23 cellular contexts compared by ENCODE assay signal in genomic region chr12:72094490-72094889, GRCh38.
DNase-seq lines count a peak whose midpoint lies in the region; ATAC-seq and TF ChIP-seq lines count a peak whose summit lies in the region.
"Had no signal": no experiment of that assay in that cellular context is flagged by ENCODE, and none has a peak within 500 bp of the region (broad histone marks: within the 10 kb centered on the region; RNA-seq: fewer than 3 reads in every experiment).

No MANE protein-coding gene starts in this region.

- ATAC-seq in HG03457 (IDR thresholded peaks at IDR 0.05; ENCODE audit: unreplicated experiment) = no peak
- ATAC-seq: Panc1 had no signal

- DNase-seq in COLO668 (lab: John Stamatoyannopoulos, UW; ENCODE audit: unreplicated experiment) (peak; percentile 54), NCI-H1092 treated with DMSO at 0.1 percent for 48 hours (lab: John Stamatoyannopoulos, UW) (peak; percentile 60), SHP77 (lab: John Stamatoyannopoulos, UW) (peak; percentile 91 to 92), dorsolateral prefrontal cortex (no peak), globus pallidus (ENCODE audit: low spot score) (no peak), NOMO-1 (lab: John Stamatoyannopoulos, UW; ENCODE audit: unreplicated experiment in 2 of 2) (no peak)
- DNase-seq: 8988T; CD4-positive, alpha-beta memory T cell; EL; GM23248; MV-4-11; NCI-H1417; NCI-H1694 treated with DMSO at 0.1 percent for 48 hours; NCI-H2107; NCI-H446 treated with DMSO at 0.1 percent for 48 hours; NCI-H526 treated with DMSO at 0.1 percent for 48 hours; NK-92 treated with Interleukin-12 subunit alpha and Interleukin-12 subunit beta, amount 100 ng/mL, for 24 hours; SJCRH30; T-helper 1 cell had no signal

- TF ChIP-seq CTCF in dorsolateral prefrontal cortex (IDR thresholded peaks at IDR 0.05 in 54 of 56, conservative IDR thresholded peaks at IDR 0.05 in 2 of 56; ENCODE audit: low read depth in 1 of 56, partially characterized antibody in 56 of 56) = no peak

- peak overlapping the region in 46 of 59 donors; percentile 3 to 83 (median 66) for H3K27ac ChIP-seq in dorsolateral prefrontal cortex
- H3K27ac ChIP-seq: BLaER1 treated with 17β-estradiol and CSF1 and Interleukin-3, amounts not matched to agents 10 nM and 100 nM; GM23248; SJCRH30 had no signal

- intact Hi-C loops in dorsolateral prefrontal cortex (cut with DNase I) = no loop called here

- no peaks in the 10 kb centered on the region for H3K27me3 ChIP-seq in dorsolateral prefrontal cortex
- H3K27me3 ChIP-seq: BLaER1 treated with 17β-estradiol and CSF1 and Interleukin-3, amounts not matched to agents 10 nM and 100 nM; SJCRH30 had no signal

- no peak overlapping the region for H3K4me3 ChIP-seq in dorsolateral prefrontal cortex
- H3K4me3 ChIP-seq: BLaER1 treated with 17β-estradiol and CSF1 and Interleukin-3, amounts not matched to agents 10 nM and 100 nM; GM23248; HAP-1; SJCRH30 had no signal

Comparison
In these comparisons a context has a peak if more than half of its experiments do, and no peak if none do; other contexts are left out.
1. DNase-seq: peak in COLO668 (single experiment), NCI-H1092 treated with DMSO at 0.1 percent for 48 hours (single experiment) and SHP77 (2 of 2); none in dorsolateral prefrontal cortex (0 of 10), globus pallidus (single experiment) and NOMO-1 (0 of 2).